9 cellular contexts compared by ENCODE assay signal in genomic region chr6:28635547-28636158, GRCh38.
DNase-seq lines count a peak whose midpoint lies in the region; ATAC-seq and TF ChIP-seq lines count a peak whose summit lies in the region.
"Had no signal": no experiment of that assay in that cellular context is flagged by ENCODE, and none has a peak within 500 bp of the region (broad histone marks: within the 10 kb centered on the region; RNA-seq: fewer than 3 reads in every experiment).

No MANE protein-coding gene starts in this region.

- intact Hi-C loops in Calu3 (cut with micrococcal nuclease; ENCODE audit: unreplicated experiment) (no loop called here), body of pancreas (cut with DNase I) (no loop called here), natural killer cell (cut with micrococcal nuclease) (no loop called here)

- DNase-seq in Calu3 (no peak), cerebellar cortex (ENCODE audit: low spot score) (peak; percentile 78), body of pancreas (no peak), natural killer cell (no peak), KBM-7 (no peak)
- DNase-seq: immature natural killer cell had no signal

- TF ChIP-seq CTCF in Calu3 (IDR thresholded peaks at IDR 0.05; ENCODE audit: unreplicated experiment) = no peak
- TF ChIP-seq CTCF in nephron (IDR thresholded peaks at IDR 0.05; ENCODE audit: unreplicated experiment in 3 of 3) = no peak
- TF ChIP-seq CTCF in body of pancreas (IDR thresholded peaks at IDR 0.05) = no peak
- no peak for TF ChIP-seq CTCF in natural killer cell (IDR thresholded peaks at IDR 0.05)

- H3K9me3 ChIP-seq in HUES6 (ENCODE audit: control insufficient read depth, insufficient read depth, low read depth, low read length) = no peaks in the 10 kb centered on the region
- H3K9me3 ChIP-seq in body of pancreas = no peaks in the 10 kb centered on the region

- BruUV-seq in Calu3 (replicated peaks; lab: Mats Ljungman, UMichigan) = no TSS peak

- H3K27ac Mint-ChIP-seq in Calu3 (ENCODE audit: unreplicated experiment) (no peak overlapping the region), nephron (peak overlapping the region; percentile 78 to 96 (median 79)), natural killer cell (no peak overlapping the region)
- H3K27ac Mint-ChIP-seq: immature natural killer cell had no signal

- H3K4me1 Mint-ChIP-seq in Calu3 (ENCODE audit: low read depth, unreplicated experiment) (peaks cover 14% of the 10 kb centered on the region), nephron (no peaks in the 10 kb centered on the region), natural killer cell (peaks cover 0 to 4% of the 10 kb centered on the region in 2 donors)
- H3K4me1 Mint-ChIP-seq: immature natural killer cell had no signal

- H3K4me1 ChIP-seq in HUES6 (ENCODE audit: control insufficient read depth, insufficient read depth, low read length) (no peaks in the 10 kb centered on the region), body of pancreas (peaks cover 10% of the 10 kb centered on the region)

- H3K4me3 ChIP-seq in HUES6 (ENCODE audit: low read depth, low read length) (peak overlapping the region; percentile 77), body of pancreas (no peak overlapping the region)

- in situ Hi-C loops in KBM-7 (cut with MboI; ENCODE audit: low pct_unique_long_range_greater_than_20kb, low sequenced_read_pairs) = no loop called here

- 6 to 7% methylated on average over 19 to 20 of the region's 20 CpGs for WGBS in body of pancreas, 2 donors

- H3K27me3 ChIP-seq in HUES6 (ENCODE audit: control insufficient read depth, insufficient read depth, low read length) = peaks cover 39% of the 10 kb centered on the region
- H3K27me3 ChIP-seq in body of pancreas = no peaks in the 10 kb centered on the region

- H3K4me3 Mint-ChIP-seq in Calu3 (ENCODE audit: low read depth, unreplicated experiment) (peak overlapping the region; percentile 70), nephron (peak overlapping the region; percentile 91), natural killer cell (no peak overlapping the region)

- CTCF ChIA-PET in Calu3 (lab: Charles Lee) = no interaction called here

- peaks cover 5% of the 10 kb centered on the region for H3K36me3 Mint-ChIP-seq in Calu3 (ENCODE audit: insufficient read depth, unreplicated experiment)
- peaks cover 8% of the 10 kb centered on the region for H3K36me3 Mint-ChIP-seq in nephron (ENCODE audit: low read depth)
- H3K36me3 Mint-ChIP-seq in natural killer cell = no peaks in the 10 kb centered on the region

- H3K36me3 ChIP-seq in HUES6 (ENCODE audit: control insufficient read depth, insufficient read depth, low read length) (no peaks in the 10 kb centered on the region), body of pancreas (replicated peaks in 1 of 2; ENCODE audit: insufficient read depth in 1 of 2, low read depth in 2 of 2) (no peaks in the 10 kb centered on the region)

- TF ChIP-seq POLR2A in body of pancreas (IDR thresholded peaks at IDR 0.05) = no peak

- no peak overlapping the region for H3K9ac ChIP-seq in HUES6 (ENCODE audit: low read length)

- no peak overlapping the region for H3K27ac ChIP-seq in HUES6 (ENCODE audit: low read depth, low read length)
- H3K27ac ChIP-seq in body of pancreas = no peak overlapping the region

- H3K9me3 Mint-ChIP-seq in Calu3 (ENCODE audit: low read depth, unreplicated experiment) (no peaks in the 10 kb centered on the region), nephron (peaks cover 4% of the 10 kb centered on the region), natural killer cell (no peaks in the 10 kb centered on the region)

- ATAC-seq in body of pancreas = no peak
- ATAC-seq in natural killer cell = no peak
- ATAC-seq in GM19035 (IDR thresholded peaks at IDR 0.05; ENCODE audit: unreplicated experiment) = no peak

- peaks cover 37% of the 10 kb centered on the region for H3K27me3 Mint-ChIP-seq in Calu3 (ENCODE audit: unreplicated experiment)
- H3K27me3 Mint-ChIP-seq in nephron (ENCODE audit: low read depth) = peaks cover 19% of the 10 kb centered on the region
- H3K27me3 Mint-ChIP-seq in natural killer cell (ENCODE audit: low read depth in 2 of 2) = peaks cover 54 to 55% of the 10 kb centered on the region in 2 donors

Comparison
In these comparisons a context has a peak if more than half of its experiments do, and no peak if none do; other contexts are left out.
1. H3K27ac Mint-ChIP-seq: peak in nephron (3 of 3); none in Calu3 (single experiment) and natural killer cell (0 of 2).